Comparison of ENCODE assay signal across 14 cellular contexts in genomic region chr2:8277921-8278571, GRCh38.
A peak's percentile ranks its signal among the peaks of the same experiment; 100 is the strongest.
DNase-seq lines count a peak whose midpoint lies in the region; ATAC-seq and TF ChIP-seq lines count a peak whose summit lies in the region.
"Had no signal": no experiment of that assay in that cellular context is flagged by ENCODE, and none has a peak within 500 bp of the region (broad histone marks: within the 10 kb centered on the region; RNA-seq: fewer than 3 reads in every experiment).

No MANE protein-coding gene starts in this region.

- peaks cover 0 to 18% (median 0%) of the 10 kb centered on the region in 5 donors for H3K27me3 Mint-ChIP-seq in naive thymus-derived CD4-positive, alpha-beta T cell

- peak overlapping the region in 1 of 2 donors; percentile 2 for H3K4me3 ChIP-seq in gastroesophageal sphincter
- peak overlapping the region in 1 of 2 donors; percentile 9 for H3K4me3 ChIP-seq in uterus
- no peak overlapping the region for H3K4me3 ChIP-seq in naive thymus-derived CD4-positive, alpha-beta T cell (ENCODE audit: low read length)
- H3K4me3 ChIP-seq: SJSA1 had no signal

- CTCF ChIA-PET in naive thymus-derived CD4-positive, alpha-beta T cell (lab: Charles Lee) = no interaction called here

- H3K4me1 Mint-ChIP-seq in naive thymus-derived CD4-positive, alpha-beta T cell = peaks cover 0 to 28% (median 6%) of the 10 kb centered on the region in 7 donors

- no peak for TF ChIP-seq CTCF in gastroesophageal sphincter (IDR thresholded peaks at IDR 0.05)
- no peak for TF ChIP-seq CTCF in uterus (IDR thresholded peaks at IDR 0.05)

- TF ChIP-seq POLR2A in gastroesophageal sphincter (IDR thresholded peaks at IDR 0.05) (no peak), uterus (IDR thresholded peaks at IDR 0.05) (no peak)

- WGBS in gastroesophageal sphincter (ENCODE audit: low coverage in 1 of 2), 2 donors = 0 to 12% methylated on average over 1 to 9 of the region's 10 CpGs

- peaks cover 0 to 5% (median 0%) of the 10 kb centered on the region in 11 donors for H3K9me3 Mint-ChIP-seq in naive thymus-derived CD4-positive, alpha-beta T cell
- H3K9me3 Mint-ChIP-seq: endodermal cell had no signal

- H3K36me3 ChIP-seq in gastroesophageal sphincter (no peaks in the 10 kb centered on the region), uterus (no peaks in the 10 kb centered on the region)
- no peaks in the 10 kb centered on the region for H3K36me3 ChIP-seq in naive thymus-derived CD4-positive, alpha-beta T cell (ENCODE audit: control insufficient read depth in 2 of 3, insufficient read depth in 3 of 3, low read length in 3 of 3)
- H3K36me3 ChIP-seq: SJSA1 had no signal

- intact Hi-C loops in left cardiac atrium (cut with DNase I) = no loop called here
- intact Hi-C loops in left ventricle myocardium superior (cut with micrococcal nuclease) = no loop called here
- intact Hi-C loops in uterus (cut with DNase I; ENCODE audit: low total_unique reads) = no loop called here
- intact Hi-C loops in naive thymus-derived CD4-positive, alpha-beta T cell (cut with micrococcal nuclease) = no loop called here

- DNase-seq in left cardiac atrium (no peak), left ventricle myocardium superior (no peak), uterus (peak in 1 of 2 donors; percentile 20), occipital lobe (lab: John Stamatoyannopoulos, UW) (no peak)
- DNase-seq in effector CD4-positive, alpha-beta T cell = no peak
- DNase-seq in naive thymus-derived CD4-positive, alpha-beta T cell = no peak
- DNase-seq: endodermal cell; KBM-7; NCI-H226; stimulated activated CD4-positive, alpha-beta T cell treated with anti-CD3 and anti-CD28 coated beads, Interleukin-4, amount 100 ng/mL, for 1 hour had no signal

- no peak for TF ChIP-seq EP300 in gastroesophageal sphincter (IDR thresholded peaks at IDR 0.05)

- peaks cover 0 to 23% (median 3%) of the 10 kb centered on the region in 3 donors for H3K4me1 ChIP-seq in gastroesophageal sphincter
- H3K4me1 ChIP-seq in uterus = no peaks in the 10 kb centered on the region
- H3K4me1 ChIP-seq in naive thymus-derived CD4-positive, alpha-beta T cell (ENCODE audit: control insufficient read depth in 2 of 2, insufficient read depth in 2 of 2, low read length in 2 of 2) = peaks cover 0 to 4% of the 10 kb centered on the region in 2 donors
- H3K4me1 ChIP-seq: SJSA1 had no signal

- POLR2A ChIA-PET in naive thymus-derived CD4-positive, alpha-beta T cell (lab: Charles Lee) = no interaction called here

- H3K27me3 ChIP-seq in gastroesophageal sphincter (no peaks in the 10 kb centered on the region), uterus (no peaks in the 10 kb centered on the region)
- H3K27me3 ChIP-seq in naive thymus-derived CD4-positive, alpha-beta T cell (ENCODE audit: control insufficient read depth in 2 of 2, insufficient read depth in 2 of 2, low read length in 2 of 2) = no peaks in the 10 kb centered on the region
- H3K27me3 ChIP-seq: SJSA1 had no signal

- H3K27ac Mint-ChIP-seq in naive thymus-derived CD4-positive, alpha-beta T cell = peak overlapping the region in 1 of 9 donors; percentile 20
- H3K27ac Mint-ChIP-seq: activated naive CD8-positive, alpha-beta T cell; endodermal cell had no signal

- ATAC-seq in left cardiac atrium (peak; percentile 23 to 33), left ventricle myocardium superior (no peak), HG03439 (IDR thresholded peaks at IDR 0.05; ENCODE audit: unreplicated experiment) (peak; percentile 64), gastroesophageal sphincter (no peak)
- ATAC-seq in naive thymus-derived CD4-positive, alpha-beta T cell = no peak

- H3K9me3 ChIP-seq in gastroesophageal sphincter (no peaks in the 10 kb centered on the region), uterus (no peaks in the 10 kb centered on the region)
- H3K9me3 ChIP-seq in naive thymus-derived CD4-positive, alpha-beta T cell (ENCODE audit: control insufficient read depth in 2 of 3, low read length in 3 of 3) = no peaks in the 10 kb centered on the region
- H3K9me3 ChIP-seq: SJSA1 had no signal

- H3K27ac ChIP-seq in gastroesophageal sphincter (peak overlapping the region in 3 of 4 donors; percentile 7 to 53 (median 12)), uterus (peak overlapping the region; percentile 62 to 71)
- no peak overlapping the region for H3K27ac ChIP-seq in naive thymus-derived CD4-positive, alpha-beta T cell (ENCODE audit: low read depth, low read length)
- H3K27ac ChIP-seq: SJSA1 had no signal

- H3K4me3 Mint-ChIP-seq in naive thymus-derived CD4-positive, alpha-beta T cell = peak overlapping the region in 4 of 10 donors; percentile 2 to 45 (median 34)
- H3K4me3 Mint-ChIP-seq: activated naive CD8-positive, alpha-beta T cell; endodermal cell had no signal

- H3K36me3 Mint-ChIP-seq in naive thymus-derived CD4-positive, alpha-beta T cell = peaks cover 0 to 10% (median 0%) of the 10 kb centered on the region in 5 donors

Comparison
In these comparisons a context has a peak if more than half of its experiments do, and no peak if none do; other contexts are left out.
1. ATAC-seq: peak in left cardiac atrium (2 of 2) and HG03439 (single experiment); none in left ventricle myocardium superior (single experiment), gastroesophageal sphincter (single experiment) and naive thymus-derived CD4-positive, alpha-beta T cell (single experiment).